25 cellular contexts compared by ENCODE assay signal in genomic region chr2:168913495-168913894, GRCh38. TPM values are rescaled to one million over a fixed set of nuclear protein-coding genes. Genes with fewer than 3 reads are reported as not detected.
"Had no signal": no experiment of that assay in that cellular context is flagged by ENCODE, and none has a peak within 500 bp of the region (broad histone marks: within the 10 kb centered on the region; RNA-seq: fewer than 3 reads in every experiment).

No MANE protein-coding gene starts in this region.

- H3K4me3 ChIP-seq: body of pancreas, lower lobe of right lung, upper lobe of right lung had no signal

- H3K4me1 ChIP-seq: foreskin keratinocyte, parathyroid adenoma had no signal

- FAIRE-seq: colon had no signal

- H3K36me3 Mint-ChIP-seq: activated naive CD8-positive, alpha-beta T cell treated with anti-CD3 and anti-CD28 coated beads for 36 hours; natural killer cell; stimulated activated memory B cell treated with anti-CD40 and anti-IgM and Interleukin-4, amounts not matched to agents 10 μg/mL and 1 μg/mL and 100 μg/mL, for 72 hours had no signal

- H3K9ac ChIP-seq: parathyroid adenoma had no signal

- H2AFZ ChIP-seq: parathyroid adenoma had no signal

- H3K27me3 ChIP-seq: body of pancreas, dorsolateral prefrontal cortex had no signal

- H3K27ac Mint-ChIP-seq: activated CD4-positive, alpha-beta T cell treated with anti-CD3 and anti-CD28 coated beads, Interleukin-2, amount 10 ng/mL, durations not matched to agents 24 days and 14 days; activated CD8-positive, alpha-beta T cell treated with anti-CD3 and anti-CD28 coated beads for 36 hours; activated naive CD8-positive, alpha-beta T cell treated with anti-CD3 and anti-CD28 coated beads for 36 hours; activated T-helper 17 cell treated with anti-CD3 and anti-CD28 coated beads, Interleukin-2, amount 50 U/mL, for 72 hours; natural killer cell; stimulated activated memory B cell treated with anti-CD40 and anti-IgM and Interleukin-4, amounts not matched to agents 10 μg/mL and 1 μg/mL and 100 μg/mL, for 72 hours had no signal

- H3K27ac ChIP-seq: body of pancreas, foreskin keratinocyte, lower lobe of right lung, neutrophil, parathyroid adenoma, thoracic aorta, upper lobe of right lung, WERI-Rb-1 had no signal

- H3K4me3 Mint-ChIP-seq: natural killer cell; stimulated activated memory B cell treated with anti-CD40 and anti-IgM and Interleukin-4, amounts not matched to agents 10 μg/mL and 1 μg/mL and 100 μg/mL, for 72 hours had no signal

- H3K9me3 ChIP-seq: body of pancreas, lower lobe of right lung, neutrophil, thoracic aorta, upper lobe of right lung had no signal

- DNase-seq: activated CD4-positive, alpha-beta T cell treated with anti-CD3 and anti-CD28 coated beads, Interleukin-2, amount 10 ng/mL, durations not matched to agents 24 days and 14 days; activated CD8-positive, alpha-beta T cell treated with anti-CD3 and anti-CD28 coated beads for 36 hours; activated naive CD4-positive, alpha-beta T cell; activated T-cell treated with anti-CD3 and anti-CD28 coated beads, Interleukin-2, amount 50 U/mL, for 1 hour; amniotic stem cell; lower lobe of right lung; natural killer cell; stimulated activated CD4-positive, alpha-beta T cell treated with anti-CD3 and anti-CD28 coated beads, Interleukin-4, amount 100 ng/mL, for 4 hours; upper lobe of right lung; WERI-Rb-1 had no signal

- H3K36me3 ChIP-seq: lower lobe of right lung, neutrophil, thoracic aorta, upper lobe of right lung, WERI-Rb-1 had no signal

- H3K9me3 Mint-ChIP-seq: natural killer cell; stimulated activated memory B cell treated with anti-CD40 and anti-IgM and Interleukin-4, amounts not matched to agents 10 μg/mL and 1 μg/mL and 100 μg/mL, for 72 hours had no signal

- ATAC-seq: activated CD8-positive, alpha-beta T cell treated with anti-CD3 and anti-CD28 coated beads for 36 hours; activated T-helper 17 cell treated with anti-CD3 and anti-CD28 coated beads, Interleukin-2, amount 50 U/mL, for 72 hours; stimulated activated memory B cell treated with anti-CD40 and anti-IgM and Interleukin-4, amounts not matched to agents 10 μg/mL and 1 μg/mL and 100 μg/mL, for 72 hours had no signal

- H3K79me2 ChIP-seq: parathyroid adenoma had no signal

RNA-seq across cellular contexts. Expression of gene G6PC2, which starts 12.4 kb away (rescaled TPM):
- total RNA-seq: activated CD4-positive, alpha-beta T cell treated with anti-CD3 and anti-CD28 coated beads, Interleukin-2, amount 10 ng/mL, durations not matched to agents 24 days and 14 days; activated CD8-positive, alpha-beta T cell treated with anti-CD3 and anti-CD28 coated beads for 36 hours; activated naive CD8-positive, alpha-beta T cell treated with anti-CD3 and anti-CD28 coated beads for 36 hours; activated T-helper 17 cell treated with anti-CD3 and anti-CD28 coated beads, Interleukin-2, amount 50 U/mL, for 72 hours; epithelial cell of proximal tubule; fibroblast of lung; foreskin keratinocyte; left cardiac atrium; lower lobe of right lung; natural killer cell; sciatic nerve; T-helper 2 cell treated with Interferon-gamma antibody and Interleukin-4, amounts not matched to agents 100 ng/mL and 5 ng/mL, for 36 hours; thoracic aorta; upper lobe of right lung had no signal
- polyA plus RNA-seq: fibroblast of lung, foreskin keratinocyte had no signal

RNA-seq across cellular contexts. Expression of gene SPC25, which starts 23.3 kb away (rescaled TPM):
- total RNA-seq: body of pancreas had no signal
